In genomic region chr1:37476087-37476452, GRCh38 we compare ENCODE assay signal across 1 cellular context.
TF ChIP-seq lines count a peak whose summit lies in the region.

No MANE protein-coding gene starts in this region.

TF ChIP-seq in GM12878, 131 proteins besides CTCF, POLR2A, EP300 and RAD21 (continued from another document):
- no peak for TF ChIP-seq ZBTB4 (CRISPR knock-in tag; IDR thresholded peaks at IDR 0.05)
- 0 out of 2 replicates have a peak, but pooled peaks have one; percentile 2 for TF ChIP-seq POLR2AphosphoS5 (IDR thresholded peaks at IDR 0.05; ENCODE audit: low read length)
